ENCODE assay signal across 27 cellular contexts in genomic region chr6:131096786-131097185, GRCh38.
"Had no signal": no experiment of that assay in that cellular context is flagged by ENCODE, and none has a peak within 500 bp of the region (broad histone marks: within the 10 kb centered on the region; RNA-seq: fewer than 3 reads in every experiment).

No MANE protein-coding gene starts in this region.

- H3K27me3 ChIP-seq: body of pancreas, colonic mucosa, gastroesophageal sphincter, heart right ventricle, hepatocyte had no signal

- H3K4me1 ChIP-seq: body of pancreas, colonic mucosa, gastroesophageal sphincter, heart right ventricle had no signal

- H3K9me3 ChIP-seq: body of pancreas, colonic mucosa had no signal

- DNase-seq: activated CD4-positive, alpha-beta memory T cell treated with anti-CD3 and anti-CD28 coated beads for 36 hours; activated CD4-positive, alpha-beta T cell treated with anti-CD3 and anti-CD28 coated beads for 36 hours; activated CD4-positive, alpha-beta T cell treated with anti-CD3 and anti-CD28 coated beads, Interleukin-2, amount 10 ng/mL, durations not matched to agents 24 days and 14 days; activated CD4-positive, CD25-positive, alpha-beta regulatory T cell; activated CD4-positive, CD25-positive, alpha-beta regulatory T cell treated with anti-CD3 and anti-CD28 coated beads, Interleukin-2, amount 50 U/mL, for 72 hours; activated CD8-positive, alpha-beta memory T cell treated with anti-CD3 and anti-CD28 coated beads, Interleukin-2, amount 10 ng/mL, durations not matched to agents 7 days and 5 days; activated CD8-positive, alpha-beta memory T cell treated with anti-CD3 and anti-CD28 coated beads, Interleukin-2, amount 50 U/mL, for 4 hours; activated CD8-positive, alpha-beta T cell treated with anti-CD3 and anti-CD28 coated beads, Interleukin-2, amount 10 ng/mL, durations not matched to agents 7 days and 5 days; activated gamma-delta T cell; activated naive CD4-positive, alpha-beta T cell; activated naive CD4-positive, alpha-beta T cell treated with anti-CD3 and anti-CD28 coated beads, Interleukin-2, amount 50 U/mL, for 16 hours; activated T-cell treated with anti-CD3 and anti-CD28 coated beads, Interleukin-2, amount 50 U/mL, for 1 hour; activated T-cell treated with anti-CD3 and anti-CD28 coated beads, Interleukin-2, amount 50 U/mL, for 48 hours; amniotic stem cell; anterior cingulate cortex; body of pancreas; caudate nucleus; colonic mucosa; effector CD8-positive, alpha-beta T cell; foreskin keratinocyte; heart right ventricle; T-helper 2 cell had no signal

- H2AFZ ChIP-seq: hepatocyte had no signal

- H3K27ac Mint-ChIP-seq: activated CD4-positive, alpha-beta memory T cell treated with anti-CD3 and anti-CD28 coated beads for 36 hours; activated CD4-positive, alpha-beta T cell treated with anti-CD3 and anti-CD28 coated beads for 36 hours; activated CD4-positive, alpha-beta T cell treated with anti-CD3 and anti-CD28 coated beads, Interleukin-2, amount 10 ng/mL, durations not matched to agents 24 days and 14 days; activated CD8-positive, alpha-beta memory T cell treated with anti-CD3 and anti-CD28 coated beads, Interleukin-2, amount 10 ng/mL, durations not matched to agents 7 days and 5 days; activated CD8-positive, alpha-beta T cell treated with anti-CD3 and anti-CD28 coated beads, Interleukin-2, amount 10 ng/mL, durations not matched to agents 7 days and 5 days; activated naive CD8-positive, alpha-beta T cell; activated T-helper 1 cell treated with anti-CD3 and anti-CD28 coated beads, Interleukin-12 subunit alpha, Interleukin-12 subunit beta, Interleukin-2, Interleukin-4 antibody, amounts not matched to agents 30 ng/mL and 10 ng/mL and 1 ng/mL, durations not matched to agents 14 hours and 24 hours and 36 hours; activated T-helper 2 cell treated with anti-CD3 and anti-CD28 coated beads, Interferon-gamma antibody, Interleukin-2, Interleukin-4, amounts not matched to agents 10 μg/mL and 5 μg/mL and 100 μg/mL, durations not matched to agents 14 hours and 24 hours and 36 hours had no signal

- H3K4me3 Mint-ChIP-seq: activated CD4-positive, alpha-beta memory T cell treated with anti-CD3 and anti-CD28 coated beads for 36 hours; activated CD4-positive, alpha-beta T cell treated with anti-CD3 and anti-CD28 coated beads for 36 hours; activated CD4-positive, alpha-beta T cell treated with anti-CD3 and anti-CD28 coated beads, Interleukin-2, amount 10 ng/mL, durations not matched to agents 24 days and 14 days; activated CD8-positive, alpha-beta memory T cell treated with anti-CD3 and anti-CD28 coated beads, Interleukin-2, amount 10 ng/mL, durations not matched to agents 7 days and 5 days; activated CD8-positive, alpha-beta T cell treated with anti-CD3 and anti-CD28 coated beads, Interleukin-2, amount 10 ng/mL, durations not matched to agents 7 days and 5 days; activated naive CD8-positive, alpha-beta T cell; activated T-helper 1 cell treated with anti-CD3 and anti-CD28 coated beads, Interleukin-12 subunit alpha, Interleukin-12 subunit beta, Interleukin-2, Interleukin-4 antibody, amounts not matched to agents 30 ng/mL and 10 ng/mL and 1 ng/mL, durations not matched to agents 14 hours and 24 hours and 36 hours had no signal

- H3K36me3 ChIP-seq: colonic mucosa, gastroesophageal sphincter, heart right ventricle had no signal

- H3K27me3 Mint-ChIP-seq: activated CD4-positive, alpha-beta memory T cell treated with anti-CD3 and anti-CD28 coated beads for 36 hours; activated CD4-positive, alpha-beta T cell treated with anti-CD3 and anti-CD28 coated beads for 36 hours; activated naive CD8-positive, alpha-beta T cell had no signal

- H3K4me2 ChIP-seq: hepatocyte had no signal

- H3K36me3 Mint-ChIP-seq: activated CD4-positive, alpha-beta memory T cell treated with anti-CD3 and anti-CD28 coated beads for 36 hours; activated CD8-positive, alpha-beta memory T cell treated with anti-CD3 and anti-CD28 coated beads, Interleukin-2, amount 10 ng/mL, durations not matched to agents 7 days and 5 days had no signal

- H3K4me1 Mint-ChIP-seq: activated CD4-positive, alpha-beta T cell treated with anti-CD3 and anti-CD28 coated beads for 36 hours; activated CD4-positive, alpha-beta T cell treated with anti-CD3 and anti-CD28 coated beads, Interleukin-2, amount 10 ng/mL, durations not matched to agents 24 days and 14 days; activated CD8-positive, alpha-beta memory T cell treated with anti-CD3 and anti-CD28 coated beads, Interleukin-2, amount 10 ng/mL, durations not matched to agents 7 days and 5 days had no signal

- H3K4me3 ChIP-seq: body of pancreas, colonic mucosa, gastroesophageal sphincter, heart right ventricle, hepatocyte had no signal

- H3K27ac ChIP-seq: body of pancreas, colonic mucosa, foreskin keratinocyte, gastroesophageal sphincter, heart right ventricle, hepatocyte had no signal

- H3K79me2 ChIP-seq: hepatocyte had no signal
